Comparison of ENCODE assay signal across 8 cellular contexts in genomic region chr20:10219452-10219791, GRCh38. TPM values are rescaled to one million over a fixed set of nuclear protein-coding genes. Genes with fewer than 3 reads are reported as not detected.
DNase-seq lines count a peak whose midpoint lies in the region; ATAC-seq and TF ChIP-seq lines count a peak whose summit lies in the region.

No MANE protein-coding gene starts in this region.

- no peak overlapping the region for H2BK5ac ChIP-seq in mesendoderm (ENCODE audit: low read length)

- no peak overlapping the region for H3K27ac ChIP-seq in mesendoderm (ENCODE audit: low read depth, low read length)

- no CpG with 5 or more reads among the region's 32 CpGs for WGBS in mesendoderm (ENCODE audit: extremely low coverage, insufficient coverage, low lambda C conversion rate)

- H3K18ac ChIP-seq in mesendoderm (ENCODE audit: low read length): no peak overlapping the region

- peaks cover 4% of the 10 kb centered on the region for H3K27me3 Mint-ChIP-seq in endothelial cell (ENCODE audit: unreplicated experiment)

- no peaks in the 10 kb centered on the region for H3K79me1 ChIP-seq in mesendoderm (ENCODE audit: low read length)

- no peaks in the 10 kb centered on the region for H3K9me3 Mint-ChIP-seq in endothelial cell (ENCODE audit: unreplicated experiment)

- H3K36me3 Mint-ChIP-seq in endothelial cell (ENCODE audit: low read depth, unreplicated experiment): no peaks in the 10 kb centered on the region

- peak overlapping the region; percentile 88 for H3K4me3 Mint-ChIP-seq in endothelial cell (ENCODE audit: unreplicated experiment)

- H3K4me2 ChIP-seq in mesendoderm (ENCODE audit: low read length): peak overlapping the region; percentile 97

- no peak overlapping the region for H2BK120ac ChIP-seq in mesendoderm (ENCODE audit: low read depth, low read length)

- H4K8ac ChIP-seq in mesendoderm (ENCODE audit: low read depth, low read length): no peak overlapping the region

- H3K4me3 ChIP-seq in mesendoderm (ENCODE audit: low read length): no peak overlapping the region

- H3K36me3 ChIP-seq in mesendoderm (ENCODE audit: control insufficient read depth, insufficient read depth, low read length): no peaks in the 10 kb centered on the region

- no peak overlapping the region for H2BK15ac ChIP-seq in mesendoderm (replicated peaks; ENCODE audit: low read depth)

- peaks cover 5% of the 10 kb centered on the region for H3K4me1 Mint-ChIP-seq in endothelial cell (ENCODE audit: unreplicated experiment)

- H3K9ac ChIP-seq in mesendoderm (ENCODE audit: low read length): no peak overlapping the region

- H3K56ac ChIP-seq in mesendoderm (ENCODE audit: low read length): no peak overlapping the region

- no peaks in the 10 kb centered on the region for H3K79me2 ChIP-seq in mesendoderm (ENCODE audit: control insufficient read depth, insufficient read depth, low read length)

- no peak overlapping the region for H3K23ac ChIP-seq in mesendoderm (ENCODE audit: low read length)

- no peak for TF ChIP-seq CTCF in endothelial cell (IDR thresholded peaks at IDR 0.05; ENCODE audit: unreplicated experiment)

- H3K27me3 ChIP-seq in mesendoderm (ENCODE audit: insufficient read depth, low read length, poor library complexity): peaks cover 2% of the 10 kb centered on the region

- ATAC-seq in GM18858 (IDR thresholded peaks at IDR 0.05; ENCODE audit: unreplicated experiment): peak; percentile 59
- peak; percentile 67 for ATAC-seq in HG03378 (IDR thresholded peaks at IDR 0.05; ENCODE audit: unreplicated experiment)
- no peak for ATAC-seq in HG02623 (IDR thresholded peaks at IDR 0.05; ENCODE audit: unreplicated experiment)

- H3K4me1 ChIP-seq in mesendoderm (ENCODE audit: control insufficient read depth, low read depth, low read length): no peaks in the 10 kb centered on the region

- no peak overlapping the region for H3K4ac ChIP-seq in mesendoderm (ENCODE audit: low read depth, low read length)

- H4K5ac ChIP-seq in mesendoderm (ENCODE audit: low read length): no peak overlapping the region

- no peak overlapping the region for H2AK5ac ChIP-seq in mesendoderm (ENCODE audit: low read length)

- DNase-seq in NCI-H82 treated with DMSO at 0.1 percent for 48 hours (lab: John Stamatoyannopoulos, UW; ENCODE audit: unreplicated experiment) (peak; percentile 52), endothelial cell (ENCODE audit: low spot score) (peak; percentile 93), mesendoderm (peak; percentile 73)
- DNase-seq in activated CD8-positive, alpha-beta memory T cell treated with anti-CD3 and anti-CD28 coated beads, Interleukin-2, amount 50 U/mL, for 4 hours: peak; percentile 52
- DNase-seq in stimulated activated CD8-positive, alpha-beta memory T cell treated with anti-CD3 and anti-CD28 coated beads, Interleukin-7, amount 100 ng/mL, for 1 hour (ENCODE audit: low read depth in 2 of 2): peak; percentile 18 to 27

- H3K27ac Mint-ChIP-seq in endothelial cell (ENCODE audit: unreplicated experiment): no peak overlapping the region

RNA-seq across cellular contexts. Expression of gene SNAP25, which starts 0.8 kb away (rescaled TPM):
- 0.38 TPM for total RNA-seq in endothelial cell (ENCODE audit: unreplicated experiment)
- polyA plus RNA-seq in mesendoderm (2013, experiment 1 of 2): 0.22 TPM
- polyA plus RNA-seq in mesendoderm (2013, experiment 2 of 2): 0.20 TPM

Comparison
In these comparisons a context has a peak if more than half of its experiments do, and no peak if none do; other contexts are left out.
1. DNase-seq: peak in every context shown above with its lines; median percentile 93 in endothelial cell; 73 in mesendoderm; 52 in NCI-H82 treated with DMSO at 0.1 percent for 48 hours; 52 in activated CD8-positive, alpha-beta memory T cell treated with anti-CD3 and anti-CD28 coated beads, Interleukin-2, amount 50 U/mL, for 4 hours; 22 in stimulated activated CD8-positive, alpha-beta memory T cell treated with anti-CD3 and anti-CD28 coated beads, Interleukin-7, amount 100 ng/mL, for 1 hour.